23 cellular contexts compared by ENCODE assay signal in genomic region chr22:24465975-24466374, GRCh38. TPM values are rescaled to one million over a fixed set of nuclear protein-coding genes. Genes with fewer than 3 reads are reported as not detected.
A peak's percentile ranks its signal among the peaks of the same experiment; 100 is the strongest.
DNase-seq lines count a peak whose midpoint lies in the region; ATAC-seq, FAIRE-seq and TF ChIP-seq lines count a peak whose summit lies in the region.
"Had no signal": no experiment of that assay in that cellular context is flagged by ENCODE, and none has a peak within 500 bp of the region (broad histone marks: within the 10 kb centered on the region; RNA-seq: fewer than 3 reads in every experiment).

No MANE protein-coding gene starts in this region.

- ATAC-seq in IMR-90 (ENCODE audit: low read depth) = no peak
- no peak for ATAC-seq in gastrocnemius medialis
- no peak for ATAC-seq in pancreas
- ATAC-seq in HG02678 (IDR thresholded peaks at IDR 0.05; ENCODE audit: unreplicated experiment) = no peak
- ATAC-seq: activated CD8-positive, alpha-beta memory T cell treated with anti-CD3 and anti-CD28 coated beads, Interleukin-2, amount 10 ng/mL, durations not matched to agents 7 days and 5 days; Panc1 had no signal

- no peaks in the 10 kb centered on the region for H3K27me3 ChIP-seq in Caco-2 (replicated peaks; ENCODE audit: control insufficient read depth, insufficient read depth, low read length)
- no peaks in the 10 kb centered on the region for H3K27me3 ChIP-seq in IMR-90 (ENCODE audit: control insufficient read depth, insufficient read depth, low read length)
- H3K27me3 ChIP-seq in endothelial cell of umbilical vein (ENCODE audit: control insufficient read depth in 2 of 2, insufficient read depth in 2 of 2, low read length in 2 of 2) = no peaks in the 10 kb centered on the region
- no peaks in the 10 kb centered on the region for H3K27me3 ChIP-seq in gastrocnemius medialis
- H3K27me3 ChIP-seq in pancreas = no peaks in the 10 kb centered on the region
- H3K27me3 ChIP-seq: ascending aorta, foreskin keratinocyte, uterus had no signal

- WGBS in IMR-90 (ENCODE audit: extremely low coverage in 2 of 2, insufficient read length in 1 of 2), 2 experiments = no CpG with 5 or more reads among the region's 3 CpGs
- 96 to 97% methylated on average over 3 of the region's 3 CpGs for WGBS in pancreas, 2 donors

- POLR2A ChIA-PET in Caco-2 (lab: Charles Lee) = no interaction called here
- POLR2A ChIA-PET in IMR-90 (lab: Charles Lee; ENCODE audit: unreplicated experiment) = no interaction called here
- POLR2A ChIA-PET in endothelial cell of umbilical vein (lab: Charles Lee) = no interaction called here

- no peaks in the 10 kb centered on the region for H3K79me2 ChIP-seq in endothelial cell of umbilical vein (ENCODE audit: control insufficient read depth, insufficient read depth, low read length)

- H3K9me3 Mint-ChIP-seq in Caco-2 (ENCODE audit: unreplicated experiment) = no peaks in the 10 kb centered on the region
- H3K9me3 Mint-ChIP-seq: activated CD4-positive, alpha-beta T cell treated with anti-CD3 and anti-CD28 coated beads, Interleukin-2, amount 10 ng/mL, durations not matched to agents 24 days and 14 days; activated naive CD4-positive, alpha-beta T cell treated with anti-CD3 and anti-CD28 coated beads, Interleukin-2, amount 50 U/mL, for 24 hours; activated T-helper 1 cell treated with anti-CD3 and anti-CD28 coated beads, Interleukin-12 subunit alpha, Interleukin-12 subunit beta, Interleukin-2, Interleukin-4 antibody, amounts not matched to agents 30 ng/mL and 10 ng/mL and 1 ng/mL, durations not matched to agents 14 hours and 24 hours and 36 hours had no signal

- H3K36me3 Mint-ChIP-seq in Caco-2 (ENCODE audit: insufficient read depth, unreplicated experiment) = peaks cover 49% of the 10 kb centered on the region
- H3K36me3 Mint-ChIP-seq: activated naive CD4-positive, alpha-beta T cell treated with anti-CD3 and anti-CD28 coated beads, Interleukin-2, amount 50 U/mL, for 24 hours had no signal

- H2AFZ ChIP-seq in IMR-90 (replicated peaks; ENCODE audit: low read length, poor library complexity) (peak overlapping the region; percentile 76), endothelial cell of umbilical vein (ENCODE audit: low read depth, low read length) (peak overlapping the region; percentile 95)

- H3K36me3 ChIP-seq in Caco-2 (ENCODE audit: control insufficient read depth, insufficient read depth, low read length) = no peaks in the 10 kb centered on the region
- no peaks in the 10 kb centered on the region for H3K36me3 ChIP-seq in IMR-90 (ENCODE audit: control insufficient read depth, insufficient read depth, low read length)
- no peaks in the 10 kb centered on the region for H3K36me3 ChIP-seq in endothelial cell of umbilical vein (ENCODE audit: control insufficient read depth in 2 of 2, extremely low read depth in 1 of 2, insufficient read depth in 2 of 2, low read length in 2 of 2)
- H3K36me3 ChIP-seq in gastrocnemius medialis = no peaks in the 10 kb centered on the region
- no peaks in the 10 kb centered on the region for H3K36me3 ChIP-seq in pancreas
- H3K36me3 ChIP-seq: ascending aorta, uterus had no signal

- in situ Hi-C loops in IMR-90 (cut with MboI; ENCODE audit: low sequenced_read_pairs) = no loop called here
- in situ Hi-C loops in gastrocnemius medialis (cut with MboI; ENCODE audit: low sequenced_read_pairs in 4 of 4) = no loop called here

- no peaks in the 10 kb centered on the region for H3K27me3 Mint-ChIP-seq in Caco-2 (ENCODE audit: insufficient read depth, unreplicated experiment)
- H3K27me3 Mint-ChIP-seq: activated CD4-positive, alpha-beta T cell treated with anti-CD3 and anti-CD28 coated beads, Interleukin-2, amount 10 ng/mL, durations not matched to agents 24 days and 14 days; activated CD8-positive, alpha-beta memory T cell treated with anti-CD3 and anti-CD28 coated beads, Interleukin-2, amount 10 ng/mL, durations not matched to agents 7 days and 5 days; activated naive CD4-positive, alpha-beta T cell treated with anti-CD3 and anti-CD28 coated beads, Interleukin-2, amount 50 U/mL, for 24 hours; naive B cell had no signal

- H2BK20ac ChIP-seq in IMR-90 (ENCODE audit: low read depth, low read length) = peak overlapping the region; percentile 65

- H3K27ac Mint-ChIP-seq in Caco-2 (ENCODE audit: unreplicated experiment) = peak overlapping the region; percentile 98
- H3K27ac Mint-ChIP-seq: activated CD8-positive, alpha-beta memory T cell treated with anti-CD3 and anti-CD28 coated beads, Interleukin-2, amount 10 ng/mL, durations not matched to agents 7 days and 5 days; activated T-helper 1 cell treated with anti-CD3 and anti-CD28 coated beads, Interleukin-12 subunit alpha, Interleukin-12 subunit beta, Interleukin-2, Interleukin-4 antibody, amounts not matched to agents 30 ng/mL and 10 ng/mL and 1 ng/mL, durations not matched to agents 14 hours and 24 hours and 36 hours had no signal

- DNase-seq in Caco-2 = no peak
- no peak for DNase-seq in IMR-90
- DNase-seq in endothelial cell of umbilical vein (ENCODE audit: low read depth, low spot score) = no peak
- no peak for DNase-seq in gastrocnemius medialis
- DNase-seq in pancreas = no peak
- DNase-seq in NCI-H146 treated with DMSO at 0.1 percent for 48 hours (lab: John Stamatoyannopoulos, UW; ENCODE audit: unreplicated experiment) = no peak
- DNase-seq: activated CD4-positive, alpha-beta T cell treated with anti-CD3 and anti-CD28 coated beads, Interleukin-2, amount 10 ng/mL, durations not matched to agents 24 days and 14 days; activated CD8-positive, alpha-beta memory T cell treated with anti-CD3 and anti-CD28 coated beads, Interleukin-2, amount 10 ng/mL, durations not matched to agents 7 days and 5 days; cerebellar nuclear complex; DND-41; mammary epithelial cell; naive B cell; NCI-H1417; NCI-H2107; T-helper 2 cell; uterus had no signal

- H2AK5ac ChIP-seq in IMR-90 (ENCODE audit: low read depth, low read length) = peak overlapping the region; percentile 74

- H4K8ac ChIP-seq in IMR-90 (ENCODE audit: low read depth in 2 of 2, low read length in 2 of 2) = peak overlapping the region; percentile 26 to 78; a peak in 3 of 4 replicates

- H3K9me3 ChIP-seq in Caco-2 (no peaks in the 10 kb centered on the region), IMR-90 (ENCODE audit: control insufficient read depth, insufficient read depth, low read length) (no peaks in the 10 kb centered on the region), endothelial cell of umbilical vein (replicated peaks; ENCODE audit: control insufficient read depth, insufficient read depth, low read length) (no peaks in the 10 kb centered on the region), gastrocnemius medialis (no peaks in the 10 kb centered on the region), pancreas (no peaks in the 10 kb centered on the region)
- H3K9me3 ChIP-seq: ascending aorta, uterus had no signal

- H4K20me1 ChIP-seq in IMR-90 (ENCODE audit: insufficient read depth, low read length) (no peaks in the 10 kb centered on the region), endothelial cell of umbilical vein (replicated peaks; ENCODE audit: control insufficient read depth, extremely low read depth, insufficient read depth, low read length) (no peaks in the 10 kb centered on the region)

- CTCF ChIA-PET in Caco-2 (lab: Charles Lee) (interaction anchor here (0.7 kb wide), 1 partner anchor 20 kb away, joined by 4 read pairs; no protein-coding TSS in a partner anchor), IMR-90 (lab: Yijun Ruan, JAX) (no interaction called here), endothelial cell of umbilical vein (lab: Charles Lee) (interaction anchor here (0.7 to 3.8 kb wide), 9 partner anchors 10 to 61 kb away, joined by 3 to 14 read pairs (median 3); no protein-coding TSS in a partner anchor)

- H2BK15ac ChIP-seq in IMR-90 (ENCODE audit: low read depth, low read length) = peak overlapping the region; percentile 96; the same call in 2 of the 3 replicates

- peak overlapping the region; percentile 84 for H3K14ac ChIP-seq in IMR-90 (replicated peaks; ENCODE audit: low read depth, low read length)

- H3K4me1 ChIP-seq in Caco-2 (peaks cover 39% of the 10 kb centered on the region), IMR-90 (ENCODE audit: control insufficient read depth, insufficient read depth, low read length) (peaks cover 16% of the 10 kb centered on the region), endothelial cell of umbilical vein (ENCODE audit: control insufficient read depth, extremely low read depth, insufficient read depth, low read length) (peaks cover 31% of the 10 kb centered on the region), gastrocnemius medialis (peaks cover 5 to 28% of the 10 kb centered on the region in 2 donors), pancreas (peaks cover 0 to 8% (median 0%) of the 10 kb centered on the region in 3 donors)
- H3K4me1 ChIP-seq: uterus had no signal

- no peak overlapping the region for H2AK9ac ChIP-seq in IMR-90 (replicated peaks; ENCODE audit: low read depth, low read length, poor library complexity)

- no peak for TF ChIP-seq RAD21 in IMR-90 (IDR thresholded peaks at IDR 0.05; ENCODE audit: low read length)

- BruUV-seq in Caco-2 (replicated peaks; lab: Mats Ljungman, UMichigan) (TSS peak; percentile 41), IMR-90 (replicated peaks; lab: Mats Ljungman, UMichigan) (no TSS peak), endothelial cell of umbilical vein (replicated peaks; lab: Mats Ljungman, UMichigan) (no TSS peak)

- no peak overlapping the region for H3K9ac ChIP-seq in IMR-90 (ENCODE audit: low read depth, low read length)
- H3K9ac ChIP-seq in endothelial cell of umbilical vein (replicated peaks; ENCODE audit: extremely low read depth, insufficient read depth, low read length) = no peak overlapping the region

- TF ChIP-seq POLR2A in IMR-90 (IDR thresholded peaks at IDR 0.05; ENCODE audit: low read depth, low read length) (no peak), endothelial cell of umbilical vein (IDR thresholded peaks at IDR 0.05; ENCODE audit: low read depth, low read length) (no peak), gastrocnemius medialis (IDR thresholded peaks at IDR 0.05) (no peak)

- H4K91ac ChIP-seq in IMR-90 (ENCODE audit: insufficient read depth, low read depth, low read length) = peak overlapping the region; percentile 86

- peak overlapping the region; percentile 45 for H3K4me3 Mint-ChIP-seq in Caco-2 (ENCODE audit: unreplicated experiment)
- H3K4me3 Mint-ChIP-seq: activated CD4-positive, alpha-beta T cell treated with anti-CD3 and anti-CD28 coated beads, Interleukin-2, amount 10 ng/mL, durations not matched to agents 24 days and 14 days; activated CD8-positive, alpha-beta memory T cell treated with anti-CD3 and anti-CD28 coated beads, Interleukin-2, amount 10 ng/mL, durations not matched to agents 7 days and 5 days; activated naive CD4-positive, alpha-beta T cell treated with anti-CD3 and anti-CD28 coated beads, Interleukin-2, amount 50 U/mL, for 24 hours; activated T-helper 1 cell treated with anti-CD3 and anti-CD28 coated beads, Interleukin-12 subunit alpha, Interleukin-12 subunit beta, Interleukin-2, Interleukin-4 antibody, amounts not matched to agents 30 ng/mL and 10 ng/mL and 1 ng/mL, durations not matched to agents 14 hours and 24 hours and 36 hours; naive B cell had no signal

- H3K9me1 ChIP-seq in IMR-90 (ENCODE audit: insufficient read depth, low read length) (peaks cover 6% of the 10 kb centered on the region), endothelial cell of umbilical vein (replicated peaks; ENCODE audit: control insufficient read depth, extremely low read depth, insufficient read depth, low read length) (no peaks in the 10 kb centered on the region)

- H3K56ac ChIP-seq in IMR-90 (ENCODE audit: extremely low read depth, insufficient read depth, low read length) = 0 out of 2 replicates have a peak overlapping the region, but pooled peaks have one; percentile 8

- H4K5ac ChIP-seq in IMR-90 (ENCODE audit: low read depth, low read length) = peak overlapping the region; percentile 6; the same call in 1 of the 2 replicates

- peaks cover 20% of the 10 kb centered on the region for H3K4me1 Mint-ChIP-seq in Caco-2 (ENCODE audit: low read depth, unreplicated experiment)

- no peak overlapping the region for H3K4me2 ChIP-seq in IMR-90 (ENCODE audit: low read depth, low read length)
- peak overlapping the region; percentile 5 for H3K4me2 ChIP-seq in endothelial cell of umbilical vein (ENCODE audit: insufficient read depth, low read length)

- H3K4ac ChIP-seq in IMR-90 (ENCODE audit: low read depth, low read length) = peak overlapping the region; percentile 84

- H3K23ac ChIP-seq in IMR-90 (ENCODE audit: low read depth, low read length) = peak overlapping the region; percentile 81; the same call in 1 of the 2 replicates

- no peaks in the 10 kb centered on the region for H3K79me1 ChIP-seq in IMR-90 (ENCODE audit: low read depth in 1 of 2, low read length in 2 of 2)

- no peak overlapping the region for H3K4me3 ChIP-seq in Caco-2 (ENCODE audit: low read depth, low read length)
- no peak overlapping the region for H3K4me3 ChIP-seq in IMR-90 (ENCODE audit: insufficient read depth, low read depth, low read length)
- H3K4me3 ChIP-seq in endothelial cell of umbilical vein (replicated peaks in 1 of 3; ENCODE audit: insufficient read depth in 1 of 3, low read depth in 1 of 3, low read length in 3 of 3) = no peak overlapping the region
- H3K4me3 ChIP-seq in gastrocnemius medialis = no peak overlapping the region
- H3K4me3 ChIP-seq in pancreas = no peak overlapping the region
- H3K4me3 ChIP-seq: ascending aorta, uterus had no signal

- H2BK120ac ChIP-seq in IMR-90 (ENCODE audit: low read depth, low read length) = peak overlapping the region; percentile 88

- dilution Hi-C loops in IMR-90 (cut with HindIII; ENCODE audit: low sequenced_read_pairs, unreplicated experiment) = no loop called here
- dilution Hi-C loops in endothelial cell of umbilical vein (cut with MboI; ENCODE audit: extremely low pct_ligation_motif_present, low sequenced_read_pairs) = no loop called here

- H3K18ac ChIP-seq in IMR-90 (ENCODE audit: low read depth, low read length) = peak overlapping the region; percentile 66; the same call in 1 of the 2 replicates

- H3K27ac ChIP-seq in IMR-90 (ENCODE audit: insufficient read depth, low read length) (0 out of 2 replicates have a peak overlapping the region, but pooled peaks have one; percentile 28), endothelial cell of umbilical vein (ENCODE audit: insufficient read depth, low read depth, low read length) (peak overlapping the region; percentile 76), gastrocnemius medialis (peak overlapping the region in 3 of 4 donors; percentile 2 to 56 (median 18)), pancreas (peak overlapping the region in 1 of 4 donors; percentile 31)
- H3K27ac ChIP-seq: foreskin keratinocyte had no signal

- no peak for FAIRE-seq in endothelial cell of umbilical vein (lab: Jason Lieb, UNC)
- no peak for FAIRE-seq in pancreas (lab: Jason Lieb, UNC)

- no peak for TF ChIP-seq CTCF in Caco-2 (IDR thresholded peaks at IDR 0.05; ENCODE audit: insufficient read depth in 1 of 2, low read depth in 1 of 2, low read length in 1 of 2, severe bottlenecking in 1 of 2, unreplicated experiment in 1 of 2)
- no peak for TF ChIP-seq CTCF in IMR-90 (conservative IDR thresholded peaks at IDR 0.05; ENCODE audit: low read depth, low read length)
- TF ChIP-seq CTCF in endothelial cell of umbilical vein (IDR thresholded peaks at IDR 0.05; ENCODE audit: extremely low read depth in 1 of 2, insufficient read depth in 1 of 2, low read depth in 1 of 2, low read length in 2 of 2) = no peak
- no peak for TF ChIP-seq CTCF in gastrocnemius medialis (IDR thresholded peaks at IDR 0.05 in 4 of 5, conservative IDR thresholded peaks at IDR 0.05 in 1 of 5)
- no peak for TF ChIP-seq CTCF in pancreas (IDR thresholded peaks at IDR 0.05)

- intact Hi-C loops in Caco-2 (cut with micrococcal nuclease; ENCODE audit: unreplicated experiment) (no loop called here), IMR-90 (cut with micrococcal nuclease) (no loop called here), endothelial cell of umbilical vein (cut with micrococcal nuclease) (loop anchor here (5.0 kb wide), 1 partner anchor 39 kb away; the partner anchor contains the start of gene ADORA2A), gastrocnemius medialis (cut with DNase I; ENCODE audit: low total_unique reads) (no loop called here), pancreas (cut with DNase I) (no loop called here)

- peak overlapping the region; percentile 71 for H2BK5ac ChIP-seq in IMR-90 (ENCODE audit: low read depth, low read length, poor library complexity, severe bottlenecking)

RNA-seq across cellular contexts. Expression of gene UPB1, which starts 29.2 kb away (rescaled TPM):
- total RNA-seq in Caco-2 (2022) (5.6 and 6.7 TPM in 2 replicates), IMR-90 (2012; rRNA removed) (under 0.01 TPM in 2 replicates), endothelial cell of umbilical vein (0.30 and 0.80 TPM in 2 replicates), gastrocnemius medialis (under 1 TPM; 0.20 to 0.25 (median 0.22) TPM), pancreas (under 1 TPM; 0.08 to 0.32 (median 0.21) TPM)
- polyA plus RNA-seq in IMR-90 (2012; rRNA removed) (0.02 and 0.03 TPM in 2 replicates), endothelial cell of umbilical vein (0.27 and 0.30 TPM in 2 replicates), pancreas (1 to 10 TPM in 1 of 2 donors, under 1 TPM in 1; 0.30 to 2.3 TPM)
- polyA plus RNA-seq in IMR-90 (2012; cell fraction: cytosol; rRNA removed) = 0.04 TPM in 1 of 2 replicates, not detected in the other
- 0.34 and 0.37 TPM in 2 replicates for polyA plus RNA-seq in IMR-90 (2012; cell fraction: nucleus; rRNA removed; ENCODE audit: low replicate concordance)
- 0.08 and 0.18 TPM in 2 replicates for polyA plus RNA-seq in endothelial cell of umbilical vein (2011; cell fraction: cytosol; rRNA removed)
- 0.82 and 1.1 TPM in 2 replicates for polyA plus RNA-seq in endothelial cell of umbilical vein (2011; cell fraction: nucleus; rRNA removed)
- polyA plus RNA-seq in endothelial cell of umbilical vein (2012) = 0.09 TPM in 1 of 2 replicates, not detected in the other
- polyA minus RNA-seq in endothelial cell of umbilical vein = 0.19 and 0.57 TPM in 2 replicates
- not detected for polyA minus RNA-seq in endothelial cell of umbilical vein (2011; cell fraction: cytosol; rRNA and poly(A)+ RNA removed)
- 0.58 and 1.5 TPM in 2 replicates for polyA minus RNA-seq in endothelial cell of umbilical vein (2011; cell fraction: nucleus; rRNA and poly(A)+ RNA removed)
- total RNA-seq: ascending aorta, foreskin keratinocyte, mammary epithelial cell had no signal
- polyA plus RNA-seq: foreskin keratinocyte, keratinocyte, mammary epithelial cell had no signal

RNA-seq across cellular contexts. Expression of gene ADORA2A, which starts 38.6 kb away (rescaled TPM):
- total RNA-seq in Caco-2 (2022) (4.0 and 4.9 TPM in 2 replicates), IMR-90 (2012; rRNA removed) (0.28 and 0.36 TPM in 2 replicates), endothelial cell of umbilical vein (17.1 and 20.0 TPM in 2 replicates), gastrocnemius medialis (1 to 10 TPM in 3 of 4 donors, under 1 TPM in 1; 0.39 to 3.6 (median 1.2) TPM), pancreas (1 to 10 TPM in 4 of 6 donors, under 1 TPM in 2; 0.85 to 2.7 (median 1.3) TPM)
- polyA plus RNA-seq in IMR-90 (2012; rRNA removed) (0.76 and 1.1 TPM in 2 replicates), endothelial cell of umbilical vein (33.1 and 45.3 TPM in 2 replicates), pancreas (10 to 100 TPM in 1 of 2 donors, 1 to 10 TPM in 1; 3.6 to 10.4 TPM)
- 1.3 and 1.6 TPM in 2 replicates for polyA plus RNA-seq in IMR-90 (2012; cell fraction: cytosol; rRNA removed)
- polyA plus RNA-seq in IMR-90 (2012; cell fraction: nucleus; rRNA removed; ENCODE audit: low replicate concordance) = 2.9 and 7.6 TPM in 2 replicates
- 13.5 and 16.6 TPM in 2 replicates for polyA plus RNA-seq in endothelial cell of umbilical vein (2011; cell fraction: cytosol; rRNA removed)
- polyA plus RNA-seq in endothelial cell of umbilical vein (2011; cell fraction: nucleus; rRNA removed) = 14.3 and 15.7 TPM in 2 replicates
- polyA plus RNA-seq in endothelial cell of umbilical vein (2012) = 2.9 and 3.6 TPM in 2 replicates
- polyA minus RNA-seq in endothelial cell of umbilical vein = 34.9 TPM in 2 replicates
- polyA minus RNA-seq in endothelial cell of umbilical vein (2011; cell fraction: cytosol; rRNA and poly(A)+ RNA removed) = not detected
- polyA minus RNA-seq in endothelial cell of umbilical vein (2011; cell fraction: nucleus; rRNA and poly(A)+ RNA removed) = 10.3 and 12.8 TPM in 2 replicates
